In the genomic region with DNA sequence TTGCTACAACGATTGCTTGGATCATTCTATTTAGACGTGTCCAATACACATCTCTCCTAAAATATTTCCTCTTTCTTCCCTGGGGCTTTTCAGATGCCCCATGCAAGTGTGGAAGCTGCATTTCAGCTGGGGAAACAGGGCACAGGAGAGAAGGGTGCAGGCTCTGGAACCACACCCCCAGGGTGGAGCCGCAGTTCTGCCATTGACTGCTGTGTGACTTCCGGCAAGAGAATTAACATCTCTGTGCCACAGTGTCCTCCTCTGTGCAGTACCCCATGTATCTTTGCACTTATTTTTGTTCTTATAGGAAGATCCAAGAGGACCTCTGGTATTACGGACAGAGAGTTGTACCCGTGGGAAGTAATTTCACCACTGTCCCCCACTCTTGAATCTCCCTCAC, we compare ENCODE assay signal across 6 cellular contexts.
"Had no signal": no experiment of that assay in that cellular context is flagged by ENCODE, and none has a peak within 500 bp of the region (broad histone marks: within the 10 kb centered on the region; RNA-seq: fewer than 3 reads in every experiment).

No MANE protein-coding gene starts in this region.

- H3K27ac ChIP-seq: HL-60, KMS-11 had no signal

- H3K27ac Mint-ChIP-seq: IgD-negative memory B cell had no signal

- H3K4me2 ChIP-seq: KMS-11 had no signal

- FAIRE-seq: HTR-8/SVneo had no signal

- DNase-seq: IMR-90, KG1 had no signal

- H3K9ac ChIP-seq: KMS-11 had no signal

- H3K4me1 Mint-ChIP-seq: IgD-negative memory B cell had no signal

- H3K4me3 Mint-ChIP-seq: IgD-negative memory B cell had no signal
